8 cellular contexts compared by ENCODE assay signal in the genomic region with DNA sequence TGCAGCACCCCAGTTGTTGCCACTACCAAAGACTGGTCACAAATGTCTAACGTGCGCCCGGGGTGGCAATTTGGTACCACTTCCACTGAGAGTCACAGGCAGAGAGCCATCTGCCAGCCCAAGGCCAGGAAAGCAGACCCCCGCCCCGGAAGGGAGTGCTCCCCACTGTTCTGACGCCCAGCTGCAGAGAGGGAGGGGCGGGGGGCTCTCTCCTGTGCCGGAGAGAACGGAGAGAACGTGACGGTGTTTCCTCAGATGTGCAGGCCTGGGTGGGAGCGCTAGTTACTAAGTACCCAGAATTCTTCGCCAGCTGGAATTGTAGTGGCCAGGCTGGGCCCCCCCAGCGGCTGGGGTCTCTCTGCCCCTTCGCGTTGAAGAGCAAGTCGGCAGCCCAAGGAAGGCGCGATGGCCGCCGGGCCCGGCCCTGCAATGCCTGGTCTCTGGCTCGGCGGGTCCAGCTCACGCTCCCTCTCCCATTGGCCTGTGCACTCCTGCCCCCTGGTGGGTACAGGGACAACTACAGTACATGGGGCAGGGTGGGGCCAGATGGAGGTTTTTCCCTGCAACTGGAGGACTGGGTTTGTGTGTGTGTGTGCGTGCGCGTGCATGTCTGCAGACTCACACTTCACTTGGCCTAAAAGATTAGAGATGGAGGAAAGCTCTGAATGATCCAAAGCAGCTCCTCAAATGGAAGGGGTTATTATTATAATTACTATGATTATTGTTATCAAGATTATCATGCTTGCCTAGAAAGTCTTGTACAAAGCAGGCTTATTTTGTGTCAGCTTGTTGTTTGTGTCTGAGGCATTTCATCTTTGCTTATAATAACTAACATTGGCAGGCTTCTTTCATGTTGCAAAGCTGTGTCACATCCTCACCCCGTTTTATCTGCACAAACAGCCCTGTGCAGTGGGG.
A peak's percentile ranks its signal among the peaks of the same experiment; 100 is the strongest.
DNase-seq lines count a peak whose midpoint lies in the region; ATAC-seq and TF ChIP-seq lines count a peak whose summit lies in the region.

No MANE protein-coding gene starts in this region.

- H3K36me3 ChIP-seq in neural progenitor cell (no peaks in the 10 kb centered on the region), stomach smooth muscle (ENCODE audit: control insufficient read depth in 2 of 2, insufficient read depth in 2 of 2, low read length in 2 of 2) (no peaks in the 10 kb centered on the region)

- no peaks in the 10 kb centered on the region for H3K27me3 ChIP-seq in neural progenitor cell
- no peaks in the 10 kb centered on the region for H3K27me3 ChIP-seq in stomach smooth muscle (ENCODE audit: control insufficient read depth in 1 of 2, insufficient read depth in 2 of 2, low read length in 2 of 2)

- TF ChIP-seq CTCF in foreskin fibroblast (IDR thresholded peaks at IDR 0.05; ENCODE audit: low read depth, low read length): peak; percentile 94
- TF ChIP-seq CTCF in neural progenitor cell (IDR thresholded peaks at IDR 0.05): peak; percentile 83

- no peaks in the 10 kb centered on the region for H4K20me1 ChIP-seq in neural progenitor cell (ENCODE audit: low read depth)

- peak overlapping the region in 1 of 2 donors; percentile 33 for H3K4me3 ChIP-seq in foreskin fibroblast (ENCODE audit: low read depth in 1 of 2, low read length in 2 of 2)
- H3K4me3 ChIP-seq in neural progenitor cell: no peak overlapping the region
- peak overlapping the region; percentile 54 to 67 for H3K4me3 ChIP-seq in stomach smooth muscle (ENCODE audit: low read length in 2 of 2)

- no peak overlapping the region for H3K4me3 Mint-ChIP-seq in neural progenitor cell

- H3K4me1 Mint-ChIP-seq in neural progenitor cell: peaks cover 12% of the 10 kb centered on the region

- H3K4me1 ChIP-seq in neural progenitor cell (no peaks in the 10 kb centered on the region), stomach smooth muscle (ENCODE audit: control insufficient read depth, insufficient read depth, low read length) (peaks cover 8% of the 10 kb centered on the region)

- ATAC-seq in GM21515 (IDR thresholded peaks at IDR 0.05; ENCODE audit: unreplicated experiment): peak; percentile 95

- no peaks in the 10 kb centered on the region for H3K79me2 ChIP-seq in neural progenitor cell (ENCODE audit: low read depth)

- H3K9me3 ChIP-seq in neural progenitor cell (ENCODE audit: low read depth): no peaks in the 10 kb centered on the region
- H3K9me3 ChIP-seq in stomach smooth muscle (ENCODE audit: control insufficient read depth in 2 of 2, low read length in 2 of 2): no peaks in the 10 kb centered on the region

- H3K27me3 Mint-ChIP-seq in neural progenitor cell (ENCODE audit: insufficient read depth, low read depth): no peaks in the 10 kb centered on the region

- H3K36me3 Mint-ChIP-seq in neural progenitor cell: no peaks in the 10 kb centered on the region

- H3K9ac ChIP-seq in neural progenitor cell (no peak overlapping the region), stomach smooth muscle (ENCODE audit: low read length in 2 of 2) (peak overlapping the region; percentile 51 to 64)

- no peaks in the 10 kb centered on the region for H3F3A ChIP-seq in neural progenitor cell (ENCODE audit: low read depth)

- no peaks in the 10 kb centered on the region for H3K9me3 Mint-ChIP-seq in neural progenitor cell

- H3K4me2 ChIP-seq in neural progenitor cell: peak overlapping the region; percentile 23

- DNase-seq in DMS 273 (lab: John Stamatoyannopoulos, UW; ENCODE audit: unreplicated experiment): peak; percentile 91
- DNase-seq in HuH-7 (ENCODE audit: low spot score): peak; percentile 80
- peak; percentile 15 for DNase-seq in SHP77 treated with DMSO at 0.1 percent for 48 hours (lab: John Stamatoyannopoulos, UW)
- DNase-seq in activated gamma-delta T cell treated with anti-CD3 and anti-CD28 coated beads, Interleukin-2, amount 50 U/mL, for 16 hours (ENCODE audit: low read depth): peak; percentile 64
- peak; percentile 62 to 88 for DNase-seq in foreskin fibroblast
- peak; percentile 88 for DNase-seq in neural progenitor cell (ENCODE audit: low spot score)

- H3K27ac Mint-ChIP-seq in neural progenitor cell: no peak overlapping the region

- no peak overlapping the region for H3K27ac ChIP-seq in neural progenitor cell
- H3K27ac ChIP-seq in stomach smooth muscle (ENCODE audit: low read length): peak overlapping the region; percentile 31

- peak overlapping the region; percentile 94 for H2AFZ ChIP-seq in neural progenitor cell (replicated peaks)

Comparison
In these comparisons a context has a peak if more than half of its experiments do, and no peak if none do; other contexts are left out.
1. DNase-seq: peak in every context shown above with its lines; median percentile 91 in DMS 273; 88 in neural progenitor cell; 80 in HuH-7; 75 in foreskin fibroblast; 64 in activated gamma-delta T cell treated with anti-CD3 and anti-CD28 coated beads, Interleukin-2, amount 50 U/mL, for 16 hours; 15 in SHP77 treated with DMSO at 0.1 percent for 48 hours.